ENCODE assay signal across 14 cellular contexts in genomic region chr12:123089125-123089524, GRCh38.
DNase-seq lines count a peak whose midpoint lies in the region; ATAC-seq and TF ChIP-seq lines count a peak whose summit lies in the region.
"Had no signal": no experiment of that assay in that cellular context is flagged by ENCODE, and none has a peak within 500 bp of the region (broad histone marks: within the 10 kb centered on the region; RNA-seq: fewer than 3 reads in every experiment).

No MANE protein-coding gene starts in this region.

- no peak for TF ChIP-seq POLR2A in heart left ventricle (IDR thresholded peaks at IDR 0.05)

- intact Hi-C loops in heart left ventricle (cut with DNase I), result no loop called here
- intact Hi-C loops in right cardiac atrium (cut with DNase I), result no loop called here
- intact Hi-C loops in PC-9 (cut with micrococcal nuclease; ENCODE audit: unreplicated experiment), result loop anchor here (2.0 to 5.0 kb wide), 4 partner anchors 18 to 52 kb away; no protein-coding TSS in a partner anchor
- intact Hi-C loops in mucosa of descending colon (cut with DNase I, micrococcal nuclease), result no loop called here

- WGBS in heart left ventricle, 4 donors, result 62 to 74% (median 69%) methylated on average over 6 of the region's 6 CpGs
- WGBS in right cardiac atrium, result 77% methylated on average over 6 of the region's 6 CpGs

- ATAC-seq in heart left ventricle, result no peak
- no peak for ATAC-seq in right cardiac atrium
- ATAC-seq in stimulated activated memory B cell treated with anti-CD40 and anti-IgM and Interleukin-4, amounts not matched to agents 10 μg/mL and 1 μg/mL and 100 μg/mL, for 72 hours, result peak; percentile 73
- ATAC-seq in mucosa of descending colon, result no peak

- H3K4me3 Mint-ChIP-seq in chondrocyte (ENCODE audit: unreplicated experiment), result no peak overlapping the region
- H3K4me3 Mint-ChIP-seq in stimulated activated memory B cell treated with anti-CD40 and anti-IgM and Interleukin-4, amounts not matched to agents 10 μg/mL and 1 μg/mL and 100 μg/mL, for 72 hours, result no peak overlapping the region

- no TSS peak for BruUV-seq in PC-9 (replicated peaks; lab: Mats Ljungman, UMichigan)

- POLR2A ChIA-PET in PC-9 (lab: Charles Lee; ENCODE audit: unreplicated experiment), result interaction anchor here (0.5 to 1.0 kb wide), 2 partner anchors 31 to 863 kb away, joined by 3 read pairs; partner anchors contain the start of gene DIABLO

- H3F3A ChIP-seq in PC-9 (ENCODE audit: insufficient read depth, low read depth), result peaks cover 57% of the 10 kb centered on the region

- H3K36me3 ChIP-seq in heart left ventricle, result no peaks in the 10 kb centered on the region
- no peaks in the 10 kb centered on the region for H3K36me3 ChIP-seq in PC-9 (ENCODE audit: low read depth)
- no peaks in the 10 kb centered on the region for H3K36me3 ChIP-seq in mucosa of descending colon (ENCODE audit: low read depth)
- H3K36me3 ChIP-seq: HAP-1, spleen had no signal

- peaks cover 9 to 75% (median 58%) of the 10 kb centered on the region in 12 donors for H3K4me1 ChIP-seq in heart left ventricle
- H3K4me1 ChIP-seq in right cardiac atrium (ENCODE audit: control insufficient read depth, insufficient read depth, low read length), result peaks cover 34% of the 10 kb centered on the region
- H3K4me1 ChIP-seq in PC-9 (replicated peaks; ENCODE audit: insufficient read depth), result peaks cover 92% of the 10 kb centered on the region
- no peaks in the 10 kb centered on the region for H3K4me1 ChIP-seq in mucosa of descending colon (ENCODE audit: low read depth)
- H3K4me1 ChIP-seq: HAP-1 had no signal

- H3K4me1 Mint-ChIP-seq in chondrocyte (ENCODE audit: low read depth), result peaks cover 31% of the 10 kb centered on the region
- peaks cover 68% of the 10 kb centered on the region for H3K4me1 Mint-ChIP-seq in stimulated activated memory B cell treated with anti-CD40 and anti-IgM and Interleukin-4, amounts not matched to agents 10 μg/mL and 1 μg/mL and 100 μg/mL, for 72 hours

- CTCF ChIA-PET in PC-9 (lab: Charles Lee), result no interaction called here

- no peaks in the 10 kb centered on the region for H3K36me3 Mint-ChIP-seq in chondrocyte (ENCODE audit: low read depth)
- no peaks in the 10 kb centered on the region for H3K36me3 Mint-ChIP-seq in stimulated activated memory B cell treated with anti-CD40 and anti-IgM and Interleukin-4, amounts not matched to agents 10 μg/mL and 1 μg/mL and 100 μg/mL, for 72 hours

- TF ChIP-seq CTCF in heart left ventricle (IDR thresholded peaks at IDR 0.05), result no peak
- no peak for TF ChIP-seq CTCF in PC-9 (conservative IDR thresholded peaks at IDR 0.05)
- TF ChIP-seq CTCF in chondrocyte (IDR thresholded peaks at IDR 0.05), result no peak
- no peak for TF ChIP-seq CTCF in mucosa of descending colon (IDR thresholded peaks at IDR 0.05)

- H3K27me3 ChIP-seq in heart left ventricle (no peaks in the 10 kb centered on the region), right cardiac atrium (ENCODE audit: control insufficient read depth, insufficient read depth) (no peaks in the 10 kb centered on the region), PC-9 (ENCODE audit: insufficient read depth, low read depth) (no peaks in the 10 kb centered on the region)
- H3K27me3 ChIP-seq: spleen had no signal

- DNase-seq in heart left ventricle (no peak), right cardiac atrium (no peak), PC-9 (no peak), chondrocyte (ENCODE audit: low spot score) (no peak), mucosa of descending colon (no peak), activated gamma-delta T cell treated with Interleukin-2 at 50 U/mL for 16 hours (no peak)
- DNase-seq in stimulated activated CD4-positive, alpha-beta T cell treated with anti-CD3 and anti-CD28 coated beads, Interleukin-2, amount 100 ng/mL, for 24 hours, result no peak
- DNase-seq: activated CD4-positive, alpha-beta T cell treated with anti-CD3 and anti-CD28 coated beads for 1 hour; NCI-H2029; occipital lobe; spleen had no signal

- H4K20me1 ChIP-seq in PC-9 (ENCODE audit: insufficient read depth), result no peaks in the 10 kb centered on the region

- H3K27me3 Mint-ChIP-seq in chondrocyte (ENCODE audit: low read depth), result no peaks in the 10 kb centered on the region
- H3K27me3 Mint-ChIP-seq in stimulated activated memory B cell treated with anti-CD40 and anti-IgM and Interleukin-4, amounts not matched to agents 10 μg/mL and 1 μg/mL and 100 μg/mL, for 72 hours, result no peaks in the 10 kb centered on the region

- H3K4me2 ChIP-seq in PC-9, result peak overlapping the region; percentile 60

- no peaks in the 10 kb centered on the region for H3K9me3 Mint-ChIP-seq in chondrocyte (ENCODE audit: low read depth)
- no peaks in the 10 kb centered on the region for H3K9me3 Mint-ChIP-seq in stimulated activated memory B cell treated with anti-CD40 and anti-IgM and Interleukin-4, amounts not matched to agents 10 μg/mL and 1 μg/mL and 100 μg/mL, for 72 hours

- H3K4me3 ChIP-seq in heart left ventricle (no peak overlapping the region), right cardiac atrium (ENCODE audit: low read length) (no peak overlapping the region), PC-9 (no peak overlapping the region), mucosa of descending colon (no peak overlapping the region)
- H3K4me3 ChIP-seq: HAP-1, lung, spleen had no signal

- H3K27ac ChIP-seq in heart left ventricle, result peak overlapping the region in 8 of 12 donors; percentile 16 to 53 (median 40)
- no peak overlapping the region for H3K27ac ChIP-seq in right cardiac atrium (ENCODE audit: low read length)
- peak overlapping the region; percentile 85 for H3K27ac ChIP-seq in PC-9

- H3K79me2 ChIP-seq in PC-9 (ENCODE audit: low read depth), result peaks cover 50% of the 10 kb centered on the region

- H3K9me2 ChIP-seq in PC-9 (ENCODE audit: insufficient read depth), result no peaks in the 10 kb centered on the region

- H3K9me3 ChIP-seq in heart left ventricle (peaks cover 0 to 7% (median 0%) of the 10 kb centered on the region in 12 donors), right cardiac atrium (ENCODE audit: control insufficient read depth, low read length) (no peaks in the 10 kb centered on the region), PC-9 (ENCODE audit: insufficient read depth, low read depth) (no peaks in the 10 kb centered on the region), mucosa of descending colon (no peaks in the 10 kb centered on the region)
- H3K9me3 ChIP-seq: HAP-1, spleen had no signal

- no peak overlapping the region for H2AFZ ChIP-seq in PC-9

- peak overlapping the region; percentile 77 for H3K27ac Mint-ChIP-seq in chondrocyte (ENCODE audit: unreplicated experiment)
- H3K27ac Mint-ChIP-seq in stimulated activated memory B cell treated with anti-CD40 and anti-IgM and Interleukin-4, amounts not matched to agents 10 μg/mL and 1 μg/mL and 100 μg/mL, for 72 hours, result peak overlapping the region; percentile 87
